13 cellular contexts compared by ENCODE assay signal in the genomic region with DNA sequence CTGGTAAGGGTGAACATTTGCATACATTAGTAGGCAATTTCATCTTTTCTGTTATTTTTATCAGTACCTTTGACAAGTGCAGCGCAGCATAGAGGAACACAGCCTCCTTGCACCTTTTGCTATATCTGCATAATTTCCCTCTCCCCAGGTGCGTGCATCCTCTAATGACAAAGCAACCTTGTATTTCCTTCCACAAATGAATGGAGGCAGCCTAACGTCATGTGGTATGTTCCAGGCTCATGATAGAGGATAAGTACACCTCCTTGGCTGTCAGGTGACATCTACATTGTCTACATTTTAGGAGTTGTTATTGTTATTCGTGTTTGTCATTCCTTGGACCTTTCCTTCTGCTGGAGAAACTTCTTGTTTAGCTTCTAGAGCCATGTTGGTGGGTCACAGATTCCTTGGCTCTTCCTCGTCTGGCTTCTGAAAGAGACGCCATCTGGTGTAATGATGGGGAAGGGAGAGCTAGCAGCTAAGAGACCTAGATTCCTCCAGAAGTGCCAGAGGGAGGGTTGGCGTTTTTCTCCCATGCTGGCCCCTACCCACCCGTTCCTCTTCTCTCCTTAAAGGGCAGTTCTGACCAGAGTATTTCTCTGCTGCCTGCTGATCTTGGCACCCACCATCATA. TPM values are rescaled to one million over a fixed set of nuclear protein-coding genes. Genes with fewer than 3 reads are reported as not detected.
DNase-seq lines count a peak whose midpoint lies in the region; ATAC-seq and TF ChIP-seq lines count a peak whose summit lies in the region.
"Had no signal": no experiment of that assay in that cellular context is flagged by ENCODE, and none has a peak within 500 bp of the region (broad histone marks: within the 10 kb centered on the region; RNA-seq: fewer than 3 reads in every experiment).

No MANE protein-coding gene starts in this region.

- no peaks in the 10 kb centered on the region for H3K27me3 ChIP-seq in SK-N-SH (ENCODE audit: insufficient read depth)
- H3K27me3 ChIP-seq in H9 (ENCODE audit: insufficient read depth, low read length): no peaks in the 10 kb centered on the region
- no peaks in the 10 kb centered on the region for H3K27me3 ChIP-seq in parathyroid adenoma (ENCODE audit: control insufficient read depth, insufficient read depth, low read length)
- H3K27me3 ChIP-seq in neuronal stem cell (ENCODE audit: control insufficient read depth in 3 of 3, insufficient read depth in 3 of 3, low read depth in 1 of 3, low read length in 3 of 3): no peaks in the 10 kb centered on the region

- H3K79me2 ChIP-seq in SK-N-SH (ENCODE audit: insufficient read depth) (no peaks in the 10 kb centered on the region; the same call in 1 of the 2 replicates), H9 (ENCODE audit: insufficient read depth, low read length) (no peaks in the 10 kb centered on the region), parathyroid adenoma (no peaks in the 10 kb centered on the region)

- H3T11ph ChIP-seq in H9 (ENCODE audit: low read length): no peak overlapping the region

- H3K9me3 ChIP-seq in SK-N-SH (no peaks in the 10 kb centered on the region), H9 (ENCODE audit: control insufficient read depth, low read depth, low read length) (no peaks in the 10 kb centered on the region), parathyroid adenoma (ENCODE audit: control insufficient read depth, low read length) (no peaks in the 10 kb centered on the region), neuronal stem cell (replicated peaks in 1 of 2; ENCODE audit: control insufficient read depth in 2 of 2, insufficient read depth in 1 of 2, low read depth in 1 of 2, low read length in 2 of 2) (no peaks in the 10 kb centered on the region)

- no peak overlapping the region for H3K9ac ChIP-seq in SK-N-SH
- no peak overlapping the region for H3K9ac ChIP-seq in H9 (ENCODE audit: extremely low read depth, insufficient read length, low read length)
- no peak overlapping the region for H3K9ac ChIP-seq in parathyroid adenoma
- no peak overlapping the region for H3K9ac ChIP-seq in neuronal stem cell (ENCODE audit: low read depth, low read length, poor library complexity)

- H3K36me3 ChIP-seq in SK-N-SH (replicated peaks in 1 of 2; ENCODE audit: control insufficient read depth in 1 of 2, insufficient read depth in 2 of 2, low read length in 1 of 2): no peaks in the 10 kb centered on the region
- H3K36me3 ChIP-seq in parathyroid adenoma (ENCODE audit: control insufficient read depth, insufficient read depth, low read length): no peaks in the 10 kb centered on the region
- H3K36me3 ChIP-seq in neuronal stem cell (replicated peaks in 1 of 2; ENCODE audit: control insufficient read depth in 2 of 2, insufficient read depth in 2 of 2, low read length in 2 of 2): peaks cover 15 to 49% of the 10 kb centered on the region in 2 donors

- H3K23me2 ChIP-seq in H9 (ENCODE audit: insufficient read length, low read depth, low read length, poor library complexity, severe bottlenecking): no peaks in the 10 kb centered on the region

- H2BK20ac ChIP-seq in H9 (ENCODE audit: low read depth, low read length, poor library complexity, severe bottlenecking): no peak overlapping the region

- 97% methylated on average over 8 of the region's 8 CpGs for WGBS in SK-N-SH (ENCODE audit: low lambda C conversion rate)
- WGBS in H9 (ENCODE audit: extremely low coverage, insufficient read length, low lambda C conversion rate): no CpG with 5 or more reads among the region's 8 CpGs
- no CpG with 5 or more reads among the region's 8 CpGs for WGBS in neuronal stem cell (ENCODE audit: extremely low coverage in 2 of 2, insufficient read length in 2 of 2, insufficient replicate concordance in 1 of 2), 2 donors

- H3K27me3 Mint-ChIP-seq in H9 (ENCODE audit: low read depth): no peaks in the 10 kb centered on the region

- H2BK120ac ChIP-seq in H9 (ENCODE audit: low read depth, low read length, poor library complexity, severe bottlenecking): no peak overlapping the region
- H2BK120ac ChIP-seq in neuronal stem cell (ENCODE audit: low read depth, low read length): no peak overlapping the region

- no peak overlapping the region; a peak in 1 of 5 replicates for H3K4me3 Mint-ChIP-seq in H9

- peak overlapping the region; percentile 58; the same call in 1 of the 2 replicates for H3K4me2 ChIP-seq in SK-N-SH
- H3K4me2 ChIP-seq in H9 (ENCODE audit: insufficient read depth, insufficient read length, low read length): no peak overlapping the region
- H3K4me2 ChIP-seq in parathyroid adenoma (ENCODE audit: low read length): no peak overlapping the region
- H3K4me2 ChIP-seq in neuronal stem cell (ENCODE audit: insufficient read depth, low read length, poor library complexity, severe bottlenecking): no peak overlapping the region

- H3K4me1 ChIP-seq in SK-N-SH (ENCODE audit: control insufficient read depth in 1 of 2, insufficient read depth in 2 of 2, low read depth in 1 of 2, low read length in 1 of 2): peaks cover 6 to 30% of the 10 kb centered on the region in 2 experiments; a peak in 3 of 4 replicates
- H3K4me1 ChIP-seq in H9 (ENCODE audit: insufficient read depth, low read length): peaks cover 4% of the 10 kb centered on the region; the same call in 1 of the 2 replicates
- H3K4me1 ChIP-seq in parathyroid adenoma: peaks cover 4% of the 10 kb centered on the region
- H3K4me1 ChIP-seq in neuronal stem cell (ENCODE audit: control insufficient read depth in 2 of 2, insufficient read depth in 1 of 2, low read depth in 1 of 2, low read length in 2 of 2): peaks cover 0 to 2% of the 10 kb centered on the region in 2 donors

- no peaks in the 10 kb centered on the region for H3K9me3 Mint-ChIP-seq in H9

- H3K4me1 Mint-ChIP-seq in H9: peaks cover 7 to 9% of the 10 kb centered on the region in 2 experiments

- H4K8ac ChIP-seq in H9 (replicated peaks; ENCODE audit: insufficient read length, low read depth, low read length): no peak overlapping the region
- no peak overlapping the region for H4K8ac ChIP-seq in neuronal stem cell (ENCODE audit: low read depth, low read length)

- CTCF ChIA-PET in SK-N-SH (lab: Yijun Ruan, JAX): interaction anchor here (1.3 to 2.1 kb wide), 3 partner anchors 20 to 119 kb away, joined by 3 to 10 read pairs (median 4); no protein-coding TSS in a partner anchor

- H3K27ac ChIP-seq in SK-N-SH (ENCODE audit: low read depth in 2 of 2, low read length in 1 of 2) (peak overlapping the region in 1 of 2 experiments; percentile 96; a peak in 1 of 4 replicates), H9 (ENCODE audit: insufficient read length, low read depth, low read length) (no peak overlapping the region), caudate nucleus (ENCODE audit: low read depth, low read length) (peak overlapping the region; percentile 84), parathyroid adenoma (peak overlapping the region; percentile 59), neuronal stem cell (replicated peaks; ENCODE audit: low read length) (no peak overlapping the region)

- no peak overlapping the region for H2AFZ ChIP-seq in SK-N-SH (ENCODE audit: low read depth)
- H2AFZ ChIP-seq in H9 (ENCODE audit: low read length): no peak overlapping the region
- H2AFZ ChIP-seq in parathyroid adenoma: no peak overlapping the region
- H2AFZ ChIP-seq in neuronal stem cell (ENCODE audit: low read length): no peak overlapping the region

- H2BK5ac ChIP-seq in H9 (ENCODE audit: insufficient read length, low read length) (no peak overlapping the region), neuronal stem cell (ENCODE audit: low read length) (no peak overlapping the region)

- no peak overlapping the region for H3K56ac ChIP-seq in H9 (ENCODE audit: insufficient read length, low read depth, low read length)

- H3K14ac ChIP-seq in H9 (ENCODE audit: insufficient read depth, low read length) (no peak overlapping the region), neuronal stem cell (ENCODE audit: low read length) (no peak overlapping the region)

- H2BK12ac ChIP-seq in H9 (ENCODE audit: insufficient read length, low read depth, low read length): no peak overlapping the region
- no peak overlapping the region for H2BK12ac ChIP-seq in neuronal stem cell (ENCODE audit: low read length)

- H4K20me1 ChIP-seq in SK-N-SH (ENCODE audit: insufficient read depth) (0 out of 2 replicates have a peak, but pooled peaks cover 3% of the 10 kb centered on the region), H9 (ENCODE audit: control insufficient read depth, insufficient read depth, insufficient read length) (no peaks in the 10 kb centered on the region)

- TF ChIP-seq CTCF in SK-N-SH (IDR thresholded peaks at IDR 0.05) (no peak), H9 (conservative IDR thresholded peaks at IDR 0.05) (peak; percentile 35; the same call in 2 of the 3 replicates), parathyroid adenoma (IDR thresholded peaks at IDR 0.05) (no peak), foreskin fibroblast (IDR thresholded peaks at IDR 0.05; ENCODE audit: low read depth, low read length) (no peak)

- H3K23ac ChIP-seq in H9 (ENCODE audit: insufficient read length, low read depth, low read length): no peak overlapping the region
- H3K23ac ChIP-seq in neuronal stem cell (ENCODE audit: low read depth, low read length, poor library complexity): no peak overlapping the region

- no peak overlapping the region for H2BK15ac ChIP-seq in H9 (ENCODE audit: low read depth, low read length)
- H2BK15ac ChIP-seq in neuronal stem cell (ENCODE audit: low read length): no peak overlapping the region

- peak overlapping the region in 2 of 3 experiments; percentile 1 to 27; a peak in 3 of 7 replicates for H3K27ac Mint-ChIP-seq in H9

- no peak for TF ChIP-seq EP300 in SK-N-SH (IDR thresholded peaks at IDR 0.05; ENCODE audit: borderline replicate concordance in 1 of 2, low read depth in 1 of 2, low read length in 1 of 2)

- peaks cover 0 to 4% (median 0%) of the 10 kb centered on the region in 3 experiments; a peak in 4 of 7 replicates for H3K36me3 Mint-ChIP-seq in H9 (ENCODE audit: insufficient read depth in 1 of 3, low read depth in 3 of 3)

- peaks cover 16% of the 10 kb centered on the region for H3F3A ChIP-seq in SK-N-SH (replicated peaks; ENCODE audit: insufficient read depth)

- H2AK5ac ChIP-seq in H9 (ENCODE audit: insufficient read length, low read length) (no peak overlapping the region), neuronal stem cell (ENCODE audit: low read depth, low read length) (no peak overlapping the region)

- no peak overlapping the region for H4K91ac ChIP-seq in H9 (ENCODE audit: insufficient read length, low read depth, low read length)
- no peak overlapping the region for H4K91ac ChIP-seq in neuronal stem cell (ENCODE audit: low read depth, low read length, poor library complexity)

- ATAC-seq in SK-N-SH treated with all-trans-retinoic acid at 6 μM for 48 hours: no peak

- POLR2A ChIA-PET in SK-N-SH (lab: Yijun Ruan, JAX): no interaction called here

- H3K18ac ChIP-seq in H9 (ENCODE audit: insufficient read length, low read depth, low read length): no peak overlapping the region
- no peak overlapping the region for H3K18ac ChIP-seq in neuronal stem cell (ENCODE audit: low read length)

- no peak overlapping the region for H3K4me3 ChIP-seq in SK-N-SH (ENCODE audit: low read depth in 2 of 2, low read length in 1 of 2)
- no peak overlapping the region for H3K4me3 ChIP-seq in parathyroid adenoma (ENCODE audit: low read depth, low read length)
- H3K4me3 ChIP-seq in foreskin fibroblast (ENCODE audit: low read depth in 1 of 2, low read length in 2 of 2): no peak overlapping the region
- H3K4me3 ChIP-seq in neuronal stem cell (ENCODE audit: low read length in 2 of 2): no peak overlapping the region

- H3K4ac ChIP-seq in H9 (ENCODE audit: low read depth, low read length) (no peak overlapping the region), neuronal stem cell (ENCODE audit: low read length) (no peak overlapping the region)

- no peaks in the 10 kb centered on the region for H3K9me2 ChIP-seq in SK-N-SH

- H3K79me1 ChIP-seq in H9 (ENCODE audit: insufficient read depth, low read depth, low read length, poor library complexity, severe bottlenecking) (no peaks in the 10 kb centered on the region), neuronal stem cell (ENCODE audit: low read depth, low read length) (peaks cover 7% of the 10 kb centered on the region)

- TF ChIP-seq RAD21 in SK-N-SH (IDR thresholded peaks at IDR 0.05; ENCODE audit: low read length): no peak

- DNase-seq in SK-N-SH (no peak), H9 (no peak), caudate nucleus (lab: John Stamatoyannopoulos, UW) (peak in 15 of 61 donors; percentile 19 to 80 (median 43)), foreskin fibroblast (no peak), epidermal melanocyte (ENCODE audit: insufficient read length, low spot score) (no peak), neuronal stem cell (ENCODE audit: low spot score) (no peak)
- DNase-seq: 8988T; amniotic stem cell; midbrain; NCI-H526 treated with DMSO at 0.1 percent for 48 hours; stimulated activated CD4-positive, alpha-beta T cell treated with anti-CD3 and anti-CD28 coated beads, Interleukin-4, amount 100 ng/mL, for 24 hours had no signal

- H4K5ac ChIP-seq in H9 (ENCODE audit: insufficient read length, low read depth, low read length): no peak overlapping the region

RNA-seq across cellular contexts. Expression of gene EVL, which starts 37.0 kb away (rescaled TPM):
- 34.2 and 36.5 TPM in 2 replicates for polyA plus RNA-seq in SK-N-SH (2012; rRNA removed)
- 21.7 and 28.2 TPM in 2 replicates for polyA plus RNA-seq in SK-N-SH (2012; cell fraction: cytosol; rRNA removed)
- polyA plus RNA-seq in SK-N-SH (2012; cell fraction: nucleus; rRNA removed): 224 and 260 TPM in 2 replicates
- total RNA-seq in H9 (2021): 53.2 and 55.1 TPM in 2 replicates
- polyA plus RNA-seq in neuronal stem cell (2013, experiment 1 of 2): 130 TPM
- polyA plus RNA-seq in neuronal stem cell (2013, experiment 2 of 2): 124 TPM

RNA-seq across cellular contexts. Expression of gene DEGS2, which starts 57.2 kb away (rescaled TPM):
- 0.02 TPM in 2 replicates for polyA plus RNA-seq in SK-N-SH (2012; rRNA removed)
- under 0.01 and 0.01 TPM in 2 replicates for polyA plus RNA-seq in SK-N-SH (2012; cell fraction: cytosol; rRNA removed)
- polyA plus RNA-seq in SK-N-SH (2012; cell fraction: nucleus; rRNA removed): 0.16 and 0.18 TPM in 2 replicates
- total RNA-seq in H9 (2021): 0.59 and 0.72 TPM in 2 replicates
- 0.11 TPM for polyA plus RNA-seq in neuronal stem cell (2013, experiment 1 of 2)
- polyA plus RNA-seq in neuronal stem cell (2013, experiment 2 of 2): 0.07 TPM

Comparison
In these comparisons a context has a peak if more than half of its experiments do, and no peak if none do; other contexts are left out.
1. H3K27ac ChIP-seq: peak in caudate nucleus (single experiment) and parathyroid adenoma (single experiment); none in H9 (single experiment) and neuronal stem cell (single experiment).